Comparison of ENCODE assay signal across 23 cellular contexts in genomic region chr12:49335118-49335954, GRCh38. TPM values are rescaled to one million over a fixed set of nuclear protein-coding genes. Genes with fewer than 3 reads are reported as not detected.
A peak's percentile ranks its signal among the peaks of the same experiment; 100 is the strongest.
DNase-seq lines count a peak whose midpoint lies in the region; ATAC-seq and TF ChIP-seq lines count a peak whose summit lies in the region.
"Had no signal": no experiment of that assay in that cellular context is flagged by ENCODE, and none has a peak within 500 bp of the region (broad histone marks: within the 10 kb centered on the region; RNA-seq: fewer than 3 reads in every experiment).

No MANE protein-coding gene starts in this region.

- BruUV-seq in mammary epithelial cell (replicated peaks; lab: Mats Ljungman, UMichigan), result no TSS peak

- H3K27me3 Mint-ChIP-seq in CD8-positive, alpha-beta memory T cell, result peaks cover 40 to 61% of the 10 kb centered on the region in 2 donors
- peaks cover 41% of the 10 kb centered on the region for H3K27me3 Mint-ChIP-seq in glutamatergic neuron (ENCODE audit: unreplicated experiment)
- H3K27me3 Mint-ChIP-seq in osteocyte (ENCODE audit: unreplicated experiment), result peaks cover 22% of the 10 kb centered on the region

- H3K4me1 Mint-ChIP-seq in CD8-positive, alpha-beta memory T cell, result peaks cover 17 to 31% (median 20%) of the 10 kb centered on the region in 3 donors
- peaks cover 25% of the 10 kb centered on the region for H3K4me1 Mint-ChIP-seq in glutamatergic neuron (ENCODE audit: low read depth, unreplicated experiment)
- H3K4me1 Mint-ChIP-seq in osteocyte (ENCODE audit: unreplicated experiment), result peaks cover 22% of the 10 kb centered on the region

- H3K4me1 ChIP-seq in CD8-positive, alpha-beta memory T cell (ENCODE audit: insufficient read depth, low read length), result peaks cover 10% of the 10 kb centered on the region
- peaks cover 15% of the 10 kb centered on the region; the same call in 1 of the 2 replicates for H3K4me1 ChIP-seq in HEK293 (ENCODE audit: control insufficient read depth, insufficient read depth, low read length)
- H3K4me1 ChIP-seq in mammary epithelial cell (ENCODE audit: insufficient read depth, low read length), result peaks cover 8% of the 10 kb centered on the region

- POLR2A ChIA-PET in CD8-positive, alpha-beta memory T cell (lab: Charles Lee), result no interaction called here
- POLR2A ChIA-PET in HEK293 (lab: Yijun Ruan, JAX), result interaction anchor here (1.0 to 8.2 kb wide), 5 partner anchors 9 to 38 kb away, joined by 3 to 82 read pairs (median 3); partner anchors contain the start of gene TROAP

- peak overlapping the region in 5 of 7 donors; percentile 7 to 38 (median 31) for H3K4me3 Mint-ChIP-seq in CD8-positive, alpha-beta memory T cell
- H3K4me3 Mint-ChIP-seq in glutamatergic neuron (ENCODE audit: unreplicated experiment) (peak overlapping the region; percentile 67), osteocyte (ENCODE audit: unreplicated experiment) (peak overlapping the region; percentile 29)

- no peaks in the 10 kb centered on the region for H3K79me2 ChIP-seq in mammary epithelial cell (ENCODE audit: insufficient read depth, low read length)
- H3K79me2 ChIP-seq: hepatocyte, parathyroid adenoma had no signal

- in situ Hi-C loops in mammary epithelial cell (cut with MboI; ENCODE audit: low sequenced_read_pairs in 2 of 2), result loop anchor here (5.0 to 10.0 kb wide), 2 partner anchors 48 to 179 kb away; no protein-coding TSS in a partner anchor

- H3K36me3 Mint-ChIP-seq in CD8-positive, alpha-beta memory T cell, result no peaks in the 10 kb centered on the region
- H3K36me3 Mint-ChIP-seq in glutamatergic neuron (ENCODE audit: unreplicated experiment), result no peaks in the 10 kb centered on the region
- H3K36me3 Mint-ChIP-seq in osteocyte (ENCODE audit: unreplicated experiment), result no peaks in the 10 kb centered on the region

- H3K9ac ChIP-seq in mammary epithelial cell (ENCODE audit: insufficient read depth, low read length), result no peak overlapping the region
- H3K9ac ChIP-seq: parathyroid adenoma had no signal

- no peaks in the 10 kb centered on the region for H3K9me3 ChIP-seq in CD8-positive, alpha-beta memory T cell (ENCODE audit: low read length)
- H3K9me3 ChIP-seq in HEK293 (ENCODE audit: control insufficient read depth, insufficient read depth, low read depth, low read length) (no peaks in the 10 kb centered on the region), mammary epithelial cell (replicated peaks; ENCODE audit: insufficient read depth, low read length) (no peaks in the 10 kb centered on the region)
- H3K9me3 ChIP-seq: testis had no signal

- WGBS in mammary epithelial cell (ENCODE audit: low coverage, missing lambda C conversion rate), result 95% methylated on average over 11 of the region's 16 CpGs

- DNase-seq in CD8-positive, alpha-beta memory T cell, result no peak
- DNase-seq in glutamatergic neuron (no peak), osteocyte (ENCODE audit: extremely low spot score, unreplicated experiment) (no peak), mammary epithelial cell (no peak)
- no peak for DNase-seq in activated CD4-positive, CD25-positive, alpha-beta regulatory T cell (lab: John Stamatoyannopoulos, UW)
- DNase-seq: activated T-cell treated with anti-CD3 and anti-CD28 coated beads, Interleukin-2, amount 50 U/mL, for 1 hour; central memory CD4-positive, alpha-beta T cell; DMS 273 treated with DMSO at 0.1 percent for 48 hours; effector CD8-positive, alpha-beta T cell; KBM-7; mesendoderm; NCI-H2081; NCI-H524 treated with DMSO at 0.1 percent for 48 hours; SHP77 treated with DMSO at 0.1 percent for 48 hours; testis had no signal

- ATAC-seq in HG02870 (IDR thresholded peaks at IDR 0.05; ENCODE audit: unreplicated experiment), result no peak

- TF ChIP-seq CTCF in HEK293 (tag by site-specific recombination; IDR thresholded peaks at IDR 0.05) (no peak), glutamatergic neuron (IDR thresholded peaks at IDR 0.05; ENCODE audit: partially characterized antibody, unreplicated experiment) (no peak), osteocyte (IDR thresholded peaks at IDR 0.05) (no peak), mammary epithelial cell (conservative IDR thresholded peaks at IDR 0.05 in 1 of 2, IDR thresholded peaks at IDR 0.05 in 1 of 2; ENCODE audit: extremely low read depth in 1 of 2, insufficient read depth in 1 of 2, low read depth in 1 of 2, low read length in 2 of 2) (no peak)

- peaks cover 29% of the 10 kb centered on the region for H3K27me3 ChIP-seq in CD8-positive, alpha-beta memory T cell (ENCODE audit: insufficient read depth, low read length, poor library complexity, severe bottlenecking)
- H3K27me3 ChIP-seq in mammary epithelial cell (ENCODE audit: insufficient read depth, low read length), result no peaks in the 10 kb centered on the region

- CTCF ChIA-PET in CD8-positive, alpha-beta memory T cell (lab: Charles Lee), result interaction anchor here (0.6 to 1.5 kb wide), 3 partner anchors 8 to 46 kb away, joined by 3 to 6 read pairs (median 3); partner anchors contain the start of gene DNAJC22
- CTCF ChIA-PET in HEK293 (lab: Yijun Ruan, JAX), result interaction anchor here (0.6 to 11.4 kb wide), 10 partner anchors 8 to 254 kb away, joined by 3 to 185 read pairs (median 8); partner anchors contain the start of genes DNAJC22, PRPH and TROAP
- CTCF ChIA-PET in mammary epithelial cell (lab: Charles Lee; ENCODE audit: low non-redundant PET), result no interaction called here

- intact Hi-C loops in mammary epithelial cell (cut with micrococcal nuclease), result no loop called here

- H3K9me3 Mint-ChIP-seq in CD8-positive, alpha-beta memory T cell, result no peaks in the 10 kb centered on the region
- H3K9me3 Mint-ChIP-seq in glutamatergic neuron (ENCODE audit: unreplicated experiment) (peaks cover 13% of the 10 kb centered on the region), osteocyte (ENCODE audit: unreplicated experiment) (no peaks in the 10 kb centered on the region)

- no peak overlapping the region for H2AFZ ChIP-seq in mammary epithelial cell (ENCODE audit: low read depth, low read length)
- H2AFZ ChIP-seq: hepatocyte, parathyroid adenoma had no signal

- no peak overlapping the region for H3K4me3 ChIP-seq in CD8-positive, alpha-beta memory T cell (ENCODE audit: low read length)
- H3K4me3 ChIP-seq in HEK293 (ENCODE audit: low read depth, low read length) (no peak overlapping the region), mammary epithelial cell (replicated peaks in 1 of 3; ENCODE audit: insufficient read depth in 1 of 3, low read depth in 2 of 3, low read length in 3 of 3) (no peak overlapping the region)
- H3K4me3 ChIP-seq: hepatocyte, smooth muscle cell had no signal

- no peaks in the 10 kb centered on the region for H4K20me1 ChIP-seq in mammary epithelial cell (ENCODE audit: insufficient read depth, low read length)

- H3K36me3 ChIP-seq in CD8-positive, alpha-beta memory T cell (ENCODE audit: insufficient read depth, low read length), result no peaks in the 10 kb centered on the region
- H3K36me3 ChIP-seq in HEK293 (ENCODE audit: control insufficient read depth in 2 of 2, insufficient read depth in 1 of 2, low read length in 2 of 2) (peaks cover 0 to 20% of the 10 kb centered on the region in 2 experiments; a peak in 1 of 3 replicates), mammary epithelial cell (ENCODE audit: insufficient read depth, low read length) (no peaks in the 10 kb centered on the region)

- no peak overlapping the region for H3K27ac ChIP-seq in CD8-positive, alpha-beta memory T cell (ENCODE audit: low read depth, low read length)
- H3K27ac ChIP-seq in HEK293 (ENCODE audit: extremely low read depth, low read depth, low read length) (no peak overlapping the region), mammary epithelial cell (ENCODE audit: insufficient read depth, low read depth, low read length) (no peak overlapping the region)
- H3K27ac ChIP-seq: hepatocyte, HL-60, parathyroid adenoma, testis had no signal

- no peak overlapping the region for H3K27ac Mint-ChIP-seq in CD8-positive, alpha-beta memory T cell
- H3K27ac Mint-ChIP-seq in glutamatergic neuron (ENCODE audit: unreplicated experiment) (no peak overlapping the region), osteocyte (ENCODE audit: unreplicated experiment) (no peak overlapping the region)

- no peak overlapping the region for H3K4me2 ChIP-seq in mammary epithelial cell (ENCODE audit: insufficient read depth, low read depth, low read length)
- H3K4me2 ChIP-seq: smooth muscle cell had no signal

- dilution Hi-C loops in mammary epithelial cell (cut with HindIII; ENCODE audit: low sequenced_read_pairs), result no loop called here

RNA-seq across cellular contexts. Expression of gene C1QL4, which starts 1.7 kb away (rescaled TPM):
- not detected for total RNA-seq in CD8-positive, alpha-beta memory T cell
- not detected for polyA plus RNA-seq in CD8-positive, alpha-beta memory T cell
- 4.8 TPM for total RNA-seq in glutamatergic neuron (ENCODE audit: unreplicated experiment)
- total RNA-seq in osteocyte, result 0.16 TPM in 1 of 2 replicates, not detected in the other
- total RNA-seq in mammary epithelial cell, result under 1 TPM in 1 of 2 donors, not detected in 1; 0.24 TPM
- polyA plus RNA-seq in mammary epithelial cell, result 0.03 TPM
- not detected for polyA minus RNA-seq in mammary epithelial cell
- total RNA-seq: hepatocyte, kidney epithelial cell, smooth muscle cell had no signal
- polyA plus RNA-seq: BJ, hepatocyte had no signal

RNA-seq across cellular contexts. Expression of gene DNAJC22, which starts 11.4 kb away (rescaled TPM):
- not detected for total RNA-seq in CD8-positive, alpha-beta memory T cell
- polyA plus RNA-seq in CD8-positive, alpha-beta memory T cell, result not detected
- total RNA-seq in glutamatergic neuron (ENCODE audit: unreplicated experiment) (4.5 TPM), osteocyte (0.55 and 0.99 TPM in 2 replicates), mammary epithelial cell (under 1 TPM; 0.14 to 0.17 TPM)
- polyA plus RNA-seq in mammary epithelial cell, result 0.03 TPM
- not detected for polyA minus RNA-seq in mammary epithelial cell

RNA-seq across cellular contexts. Expression of gene TROAP, which starts 12.3 kb away (rescaled TPM):
- total RNA-seq in CD8-positive, alpha-beta memory T cell, result 10 to 100 TPM; 33.6 to 35.0 TPM
- polyA plus RNA-seq in CD8-positive, alpha-beta memory T cell, result 0.79 TPM
- total RNA-seq in glutamatergic neuron (ENCODE audit: unreplicated experiment) (11.7 TPM), osteocyte (8.0 and 9.6 TPM in 2 replicates), mammary epithelial cell (10 to 100 TPM in 1 of 2 donors, under 1 TPM in 1; 0.33 to 34.2 TPM)
- polyA plus RNA-seq in mammary epithelial cell, result 23.0 TPM
- polyA minus RNA-seq in mammary epithelial cell, result 30.6 TPM

RNA-seq across cellular contexts. Expression of gene SPATS2, which starts 31.9 kb away (rescaled TPM):
- total RNA-seq in CD8-positive, alpha-beta memory T cell, result 1 to 10 TPM; 9.1 to 9.4 TPM
- polyA plus RNA-seq in CD8-positive, alpha-beta memory T cell, result 7.6 TPM
- total RNA-seq in glutamatergic neuron (ENCODE audit: unreplicated experiment) (43.9 TPM), osteocyte (25.2 and 25.6 TPM in 2 replicates), mammary epithelial cell (10 to 100 TPM; 22.3 to 51.2 TPM)
- polyA plus RNA-seq in mammary epithelial cell, result 35.2 TPM
- polyA minus RNA-seq in mammary epithelial cell, result 88.5 TPM

RNA-seq across cellular contexts. Expression of gene PRPH, which starts 40.4 kb away (rescaled TPM):
- total RNA-seq in CD8-positive, alpha-beta memory T cell, result not detected
- polyA plus RNA-seq in CD8-positive, alpha-beta memory T cell, result not detected
- total RNA-seq in glutamatergic neuron (ENCODE audit: unreplicated experiment) (2,189 TPM), osteocyte (not detected in 2 replicates), mammary epithelial cell (under 1 TPM in 1 of 2 donors, not detected in 1; 0.35 TPM)
- not detected for polyA plus RNA-seq in mammary epithelial cell
- polyA minus RNA-seq in mammary epithelial cell, result not detected
- total RNA-seq: smooth muscle cell had no signal
- polyA plus RNA-seq: BJ, smooth muscle cell had no signal
